ENCODE assay signal across 13 cellular contexts in the genomic region with DNA sequence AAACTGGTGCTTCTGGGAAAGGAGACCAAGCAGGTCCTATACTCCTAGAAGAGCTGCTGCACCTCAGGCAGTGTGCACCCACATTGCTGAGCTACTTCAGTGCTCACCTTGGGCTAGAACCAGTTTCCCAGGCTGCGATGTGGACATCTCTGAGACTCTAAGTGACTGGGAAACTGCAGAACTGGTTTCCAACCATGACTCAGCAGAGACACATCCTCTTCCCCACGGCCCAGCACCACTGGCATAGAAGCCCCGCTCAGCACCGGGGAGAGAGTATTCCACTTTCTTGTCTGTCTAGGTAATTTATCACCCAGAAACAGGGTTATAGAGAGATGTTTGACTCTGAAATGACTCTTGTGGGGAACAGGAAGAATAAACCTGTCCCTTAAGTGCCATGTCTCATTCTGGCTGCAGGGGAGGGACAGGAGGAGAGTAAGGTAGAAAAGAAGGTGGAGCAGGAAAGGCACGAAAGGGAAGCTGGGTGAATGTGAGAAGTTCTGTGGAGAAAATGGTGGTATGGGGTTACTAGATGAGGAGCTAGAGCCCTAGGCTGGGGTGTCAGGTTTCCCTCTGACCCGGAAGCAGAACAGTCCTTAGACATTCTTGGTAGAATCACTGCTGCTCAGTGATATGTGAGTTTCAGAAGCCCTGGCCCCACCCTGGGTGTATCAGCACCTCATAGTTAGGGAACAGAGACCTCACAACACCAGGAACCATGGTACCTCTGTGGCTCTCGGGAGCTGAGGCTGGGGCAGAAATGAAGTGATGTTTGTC.
DNase-seq lines count a peak whose midpoint lies in the region; ATAC-seq and TF ChIP-seq lines count a peak whose summit lies in the region.
"Had no signal": no experiment of that assay in that cellular context is flagged by ENCODE, and none has a peak within 500 bp of the region (broad histone marks: within the 10 kb centered on the region; RNA-seq: fewer than 3 reads in every experiment).

No MANE protein-coding gene starts in this region.

- H3K9me3 ChIP-seq in smooth muscle cell (replicated peaks; ENCODE audit: low read depth) = no peaks in the 10 kb centered on the region
- H3K9me3 ChIP-seq: ascending aorta had no signal

- peak; percentile 55 for ATAC-seq in GM21529 (IDR thresholded peaks at IDR 0.05; ENCODE audit: unreplicated experiment)
- no peak for ATAC-seq in activated T-helper 17 cell treated with anti-CD3 and anti-CD28 coated beads, Interleukin-2, amount 50 U/mL, for 72 hours (replicated peaks)
- ATAC-seq: right cardiac atrium had no signal

- no peak for TF ChIP-seq CTCF in smooth muscle cell (IDR thresholded peaks at IDR 0.05; ENCODE audit: borderline replicate concordance, insufficient read depth, poor library complexity, severe bottlenecking)

- H3K27me3 ChIP-seq in smooth muscle cell (ENCODE audit: low read depth) = no peaks in the 10 kb centered on the region
- H3K27me3 ChIP-seq: ascending aorta had no signal

- H3K4me3 Mint-ChIP-seq in activated T-helper 17 cell treated with anti-CD3 and anti-CD28 coated beads, Interleukin-2, amount 50 U/mL, for 72 hours = no peak overlapping the region

- no peaks in the 10 kb centered on the region for H3K36me3 ChIP-seq in smooth muscle cell (ENCODE audit: low read depth)
- H3K36me3 ChIP-seq: ascending aorta had no signal

- no peaks in the 10 kb centered on the region for H3K36me3 Mint-ChIP-seq in activated T-helper 17 cell treated with anti-CD3 and anti-CD28 coated beads, Interleukin-2, amount 50 U/mL, for 72 hours (ENCODE audit: low read depth)

- H3K27ac ChIP-seq in epithelial cell of prostate (peak overlapping the region; percentile 77), smooth muscle cell (ENCODE audit: low read depth) (peak overlapping the region; percentile 17)
- H3K27ac ChIP-seq: ascending aorta, KMS-11, VCaP had no signal

- no peak overlapping the region for H3K27ac Mint-ChIP-seq in activated T-helper 17 cell treated with anti-CD3 and anti-CD28 coated beads, Interleukin-2, amount 50 U/mL, for 72 hours

- no peaks in the 10 kb centered on the region for H3K4me1 ChIP-seq in smooth muscle cell (ENCODE audit: low read depth)
- H3K4me1 ChIP-seq: ascending aorta had no signal

- no peaks in the 10 kb centered on the region for H3F3A ChIP-seq in smooth muscle cell (ENCODE audit: low read depth)

- H3K27me3 Mint-ChIP-seq in activated T-helper 17 cell treated with anti-CD3 and anti-CD28 coated beads, Interleukin-2, amount 50 U/mL, for 72 hours = peaks cover 20% of the 10 kb centered on the region

- H2AFZ ChIP-seq in smooth muscle cell (ENCODE audit: low read depth) = no peak overlapping the region

- no peaks in the 10 kb centered on the region for H3K4me1 Mint-ChIP-seq in activated T-helper 17 cell treated with anti-CD3 and anti-CD28 coated beads, Interleukin-2, amount 50 U/mL, for 72 hours

- WGBS in smooth muscle cell (ENCODE audit: low lambda C conversion rate) = 51% methylated on average over 7 of the region's 7 CpGs

- no peak overlapping the region for H3K9ac ChIP-seq in smooth muscle cell (ENCODE audit: low read depth)
- H3K9ac ChIP-seq: KMS-11 had no signal

- H3K9me3 Mint-ChIP-seq in activated T-helper 17 cell treated with anti-CD3 and anti-CD28 coated beads, Interleukin-2, amount 50 U/mL, for 72 hours = no peaks in the 10 kb centered on the region

- DNase-seq in LHCN-M2 (ENCODE audit: low read depth) (peak; percentile 14), epithelial cell of prostate (ENCODE audit: low read depth, low spot score) (peak; percentile 78), smooth muscle cell (lab: John Stamatoyannopoulos, UW; ENCODE audit: unreplicated experiment) (no peak), NCI-H146 (lab: John Stamatoyannopoulos, UW) (no peak)
- DNase-seq in effector CD8-positive, alpha-beta T cell (lab: John Stamatoyannopoulos, UW) = no peak
- DNase-seq: activated T-cell treated with anti-CD3 and anti-CD28 coated beads, Interleukin-2, amount 50 U/mL, for 1 hour; right cardiac atrium; substantia nigra had no signal

- no peak overlapping the region for H3K4me3 ChIP-seq in smooth muscle cell
- H3K4me3 ChIP-seq: ascending aorta had no signal

- H4K20me1 ChIP-seq in smooth muscle cell (ENCODE audit: low read depth) = no peaks in the 10 kb centered on the region

- no peaks in the 10 kb centered on the region for H3K79me2 ChIP-seq in smooth muscle cell (ENCODE audit: low read depth)

- H3K4me2 ChIP-seq in smooth muscle cell = no peak overlapping the region
- H3K4me2 ChIP-seq: KMS-11 had no signal

Comparison
In these comparisons a context has a peak if more than half of its experiments do, and no peak if none do; other contexts are left out.
1. DNase-seq: peak in LHCN-M2 (single experiment) and epithelial cell of prostate (single experiment); none in smooth muscle cell (single experiment), effector CD8-positive, alpha-beta T cell (single experiment) and NCI-H146 (single experiment).